ENCODE assay signal across 25 cellular contexts in the genomic region with DNA sequence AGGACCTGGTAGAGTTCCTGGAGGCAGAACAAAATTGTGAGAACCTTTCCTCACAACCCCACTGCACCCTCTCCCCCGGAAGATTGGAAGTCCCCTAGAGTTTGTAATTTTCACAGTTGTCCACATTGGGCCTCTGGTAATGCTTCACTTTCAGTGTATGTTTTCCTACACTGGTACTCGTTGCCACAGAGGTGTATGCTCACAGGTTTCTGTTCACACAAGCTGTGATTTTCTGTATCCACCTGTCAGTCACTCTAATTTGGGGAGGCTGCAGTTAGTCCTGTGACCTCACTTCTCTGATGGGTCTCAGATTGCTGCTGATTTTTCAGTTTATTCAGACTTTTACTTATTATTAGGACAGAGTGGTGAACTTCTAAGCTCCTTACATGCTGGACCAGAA.
"Had no signal": no experiment of that assay in that cellular context is flagged by ENCODE, and none has a peak within 500 bp of the region (broad histone marks: within the 10 kb centered on the region; RNA-seq: fewer than 3 reads in every experiment).

No MANE protein-coding gene starts in this region.

- H3K4me2 ChIP-seq: hepatocyte, neural progenitor cell, smooth muscle cell had no signal

- DNase-seq: activated B cell treated with CpG ODN at 0.5 μM for 24 hours; activated CD4-positive, alpha-beta T cell treated with anti-CD3 and anti-CD28 coated beads for 36 hours; activated CD4-positive, alpha-beta T cell treated with anti-CD3 and anti-CD28 coated beads, Interleukin-2, amount 50 U/mL, for 4 hours; activated CD8-positive, alpha-beta memory T cell treated with anti-CD3 and anti-CD28 coated beads for 24 hours; activated CD8-positive, alpha-beta memory T cell treated with anti-CD3 and anti-CD28 coated beads, Interleukin-2, amount 50 U/mL, for 4 hours; activated T-cell treated with anti-CD3 and anti-CD28 coated beads, Interleukin-2, amount 50 U/mL, for 24 hours; adrenal gland; effector memory CD4-positive, alpha-beta T cell; glutamatergic neuron; kidney glomerular epithelial cell; left lung; naive thymus-derived CD8-positive, alpha-beta T cell; sigmoid colon; stimulated activated CD4-positive, alpha-beta T cell treated with anti-CD3 and anti-CD28 coated beads, Interleukin-15, amount 100 ng/mL, for 24 hours; stomach had no signal

- H3K9me3 ChIP-seq: adrenal gland, left lung, stomach, suprapubic skin had no signal

- H3K36me3 ChIP-seq: adrenal gland, esophagus muscularis mucosa, left lung, neural progenitor cell, sigmoid colon, stomach, suprapubic skin, tibial nerve had no signal

- H3K4me1 ChIP-seq: adrenal gland, esophagus muscularis mucosa, left lung, neural progenitor cell, sigmoid colon, stomach, suprapubic skin, tibial nerve had no signal

- H3K4me3 ChIP-seq: adrenal gland, esophagus muscularis mucosa, hepatocyte, left lung, lung, neural progenitor cell, sigmoid colon, smooth muscle cell, stomach, suprapubic skin, tibial nerve had no signal

- H3K27ac ChIP-seq: adrenal gland, esophagus muscularis mucosa, hepatocyte, left lung, neural progenitor cell, sigmoid colon, stomach, suprapubic skin, tibial nerve had no signal

- H2AFZ ChIP-seq: hepatocyte, neural progenitor cell had no signal

- H3K79me2 ChIP-seq: hepatocyte had no signal

- H3K27me3 ChIP-seq: adrenal gland, esophagus muscularis mucosa, hepatocyte, left lung, neural progenitor cell, sigmoid colon, stomach, suprapubic skin, tibial nerve had no signal

- H3K9ac ChIP-seq: neural progenitor cell had no signal

- ATAC-seq: activated CD4-positive, alpha-beta T cell treated with anti-CD3 and anti-CD28 coated beads for 36 hours; activated naive CD4-positive, alpha-beta T cell treated with anti-CD3 and anti-CD28 coated beads, Interleukin-2, amount 50 U/mL, for 72 hours; activated T-helper 17 cell treated with anti-CD3 and anti-CD28 coated beads, Interleukin-2, amount 50 U/mL, for 72 hours; left lung; naive thymus-derived CD8-positive, alpha-beta T cell; stimulated activated memory B cell treated with anti-CD40 and anti-IgM and Interleukin-4, amounts not matched to agents 10 μg/mL and 1 μg/mL and 100 μg/mL, for 72 hours had no signal
